ENCODE assay signal across 26 cellular contexts in genomic region chr2:50515638-50516037, GRCh38.
A peak's percentile ranks its signal among the peaks of the same experiment; 100 is the strongest.
DNase-seq lines count a peak whose midpoint lies in the region; ATAC-seq, FAIRE-seq and TF ChIP-seq lines count a peak whose summit lies in the region.
"Had no signal": no experiment of that assay in that cellular context is flagged by ENCODE, and none has a peak within 500 bp of the region (broad histone marks: within the 10 kb centered on the region; RNA-seq: fewer than 3 reads in every experiment).

No MANE protein-coding gene starts in this region.

- FAIRE-seq in keratinocyte (lab: Jason Lieb, UNC): peak; percentile 26
- FAIRE-seq: GM18507, HTR-8/SVneo, K562 had no signal

- no peak overlapping the region for H3K27ac ChIP-seq in mammary epithelial cell (ENCODE audit: insufficient read depth, low read depth, low read length)
- H3K27ac ChIP-seq in keratinocyte (ENCODE audit: control insufficient read depth, insufficient read depth, low read length): no peak overlapping the region
- H3K27ac ChIP-seq: C4-2B, RWPE1 had no signal

- H3K9me3 ChIP-seq in mammary epithelial cell (replicated peaks; ENCODE audit: insufficient read depth, low read length) (no peaks in the 10 kb centered on the region), keratinocyte (ENCODE audit: control insufficient read depth, low read depth, low read length) (no peaks in the 10 kb centered on the region)
- H3K9me3 ChIP-seq: Caco-2 had no signal

- H2AFZ ChIP-seq in mammary epithelial cell (ENCODE audit: low read depth, low read length) (no peak overlapping the region), keratinocyte (ENCODE audit: control insufficient read depth, low read length) (no peak overlapping the region)

- WGBS in mammary epithelial cell (ENCODE audit: low coverage, missing lambda C conversion rate): 100% methylated on average over 1 of the region's 1 CpG

- CTCF ChIA-PET in mammary epithelial cell (lab: Charles Lee; ENCODE audit: low non-redundant PET): no interaction called here

- H4K20me1 ChIP-seq in mammary epithelial cell (ENCODE audit: insufficient read depth, low read length): no peaks in the 10 kb centered on the region
- no peaks in the 10 kb centered on the region for H4K20me1 ChIP-seq in keratinocyte (ENCODE audit: control insufficient read depth, extremely low read depth, insufficient read depth, low read length)

- H3K9ac ChIP-seq in mammary epithelial cell (ENCODE audit: insufficient read depth, low read length) (no peak overlapping the region), keratinocyte (ENCODE audit: control insufficient read depth, extremely low read depth, insufficient read depth, low read length) (no peak overlapping the region)

- dilution Hi-C loops in mammary epithelial cell (cut with HindIII; ENCODE audit: low sequenced_read_pairs) (no loop called here), keratinocyte (cut with MboI; ENCODE audit: extremely low pct_ligation_motif_present, low sequenced_read_pairs) (no loop called here)

- intact Hi-C loops in mammary epithelial cell (cut with micrococcal nuclease): no loop called here

- no peaks in the 10 kb centered on the region for H3K9me1 ChIP-seq in keratinocyte (ENCODE audit: control insufficient read depth, extremely low read depth, insufficient read depth, low read length)

- in situ Hi-C loops in mammary epithelial cell (cut with MboI; ENCODE audit: low sequenced_read_pairs in 2 of 2): no loop called here

- H3K27me3 ChIP-seq in mammary epithelial cell (ENCODE audit: insufficient read depth, low read length) (no peaks in the 10 kb centered on the region), keratinocyte (ENCODE audit: control insufficient read depth, extremely low read depth, insufficient read depth, low read length) (no peaks in the 10 kb centered on the region)

- H3K4me1 ChIP-seq in mammary epithelial cell (ENCODE audit: insufficient read depth, low read length) (no peaks in the 10 kb centered on the region), keratinocyte (ENCODE audit: control insufficient read depth, extremely low read depth, insufficient read depth, low read length) (peaks cover 3% of the 10 kb centered on the region)
- H3K4me1 ChIP-seq: Caco-2 had no signal

- H3K36me3 ChIP-seq in mammary epithelial cell (ENCODE audit: insufficient read depth, low read length) (no peaks in the 10 kb centered on the region), keratinocyte (ENCODE audit: control insufficient read depth in 2 of 2, extremely low read depth in 1 of 2, insufficient read depth in 2 of 2, low read length in 2 of 2) (no peaks in the 10 kb centered on the region)

- H3K4me2 ChIP-seq in mammary epithelial cell (ENCODE audit: insufficient read depth, low read depth, low read length) (no peak overlapping the region), keratinocyte (ENCODE audit: control insufficient read depth, extremely low read depth, insufficient read depth, low read depth, low read length) (no peak overlapping the region)

- TF ChIP-seq CTCF in mammary epithelial cell (conservative IDR thresholded peaks at IDR 0.05 in 1 of 2, IDR thresholded peaks at IDR 0.05 in 1 of 2; ENCODE audit: extremely low read depth in 1 of 2, insufficient read depth in 1 of 2, low read depth in 1 of 2, low read length in 2 of 2) (no peak), keratinocyte (optimal IDR thresholded peaks at IDR 0.05 in 1 of 3, IDR thresholded peaks at IDR 0.05 in 1 of 3, conservative IDR thresholded peaks at IDR 0.05 in 1 of 3; ENCODE audit: extremely low read depth in 1 of 3, insufficient read depth in 2 of 3, low read length in 3 of 3) (no peak)

- no peaks in the 10 kb centered on the region for H3K79me2 ChIP-seq in mammary epithelial cell (ENCODE audit: insufficient read depth, low read length)
- no peaks in the 10 kb centered on the region for H3K79me2 ChIP-seq in keratinocyte (ENCODE audit: control insufficient read depth, insufficient read depth, low read length)

- peak; percentile 29 for DNase-seq in NCI-H2227 treated with DMSO at 0.1 percent for 48 hours (lab: John Stamatoyannopoulos, UW)
- no peak for DNase-seq in NCI-H2227 (lab: John Stamatoyannopoulos, UW; ENCODE audit: unreplicated experiment)
- DNase-seq in NCI-H146 (lab: John Stamatoyannopoulos, UW): peak; percentile 41
- peak; percentile 14 for DNase-seq in mammary epithelial cell
- DNase-seq in keratinocyte (ENCODE audit: low read depth, low spot score): no peak
- no peak for DNase-seq in NCI-H1417 treated with DMSO at 0.1 percent for 48 hours (lab: John Stamatoyannopoulos, UW)
- DNase-seq: Caco-2; CD8-positive, alpha-beta T cell; Kasumi-1; MV-4-11; NCI-H1105; NCI-H1930; NCI-H2107; NCI-H446 treated with DMSO at 0.1 percent for 48 hours; NCI-H526; SHP77; T-cell had no signal

- no TSS peak for BruUV-seq in mammary epithelial cell (replicated peaks; lab: Mats Ljungman, UMichigan)

- H3K4me3 ChIP-seq in mammary epithelial cell (replicated peaks in 1 of 3; ENCODE audit: insufficient read depth in 1 of 3, low read depth in 2 of 3, low read length in 3 of 3) (no peak overlapping the region), keratinocyte (ENCODE audit: control insufficient read depth in 2 of 3, extremely low read depth in 1 of 3, insufficient read depth in 2 of 3, low read depth in 1 of 3, low read length in 3 of 3) (no peak overlapping the region)
- H3K4me3 ChIP-seq: K562 had no signal

- ATAC-seq in HG02870 (IDR thresholded peaks at IDR 0.05; ENCODE audit: unreplicated experiment): no peak
- ATAC-seq in HG03354 (IDR thresholded peaks at IDR 0.05; ENCODE audit: poor library complexity, severe bottlenecking, unreplicated experiment): no peak
- ATAC-seq: CD8-positive, alpha-beta T cell; HCT116; K562; Panc1; T-cell had no signal

Comparison
In these comparisons a context has a peak if more than half of its experiments do, and no peak if none do; other contexts are left out.
1. DNase-seq: peak in NCI-H2227 treated with DMSO at 0.1 percent for 48 hours (single experiment), NCI-H146 (single experiment) and mammary epithelial cell (single experiment); none in NCI-H2227 (single experiment), keratinocyte (single experiment) and NCI-H1417 treated with DMSO at 0.1 percent for 48 hours (single experiment).